Comparison of ENCODE assay signal across 14 cellular contexts in genomic region chr14:93329965-93330608, GRCh38. TPM values are rescaled to one million over a fixed set of nuclear protein-coding genes. Genes with fewer than 3 reads are reported as not detected.
DNase-seq lines count a peak whose midpoint lies in the region; ATAC-seq and TF ChIP-seq lines count a peak whose summit lies in the region.
"Had no signal": no experiment of that assay in that cellular context is flagged by ENCODE, and none has a peak within 500 bp of the region (broad histone marks: within the 10 kb centered on the region; RNA-seq: fewer than 3 reads in every experiment).

No MANE protein-coding gene starts in this region.

- peak overlapping the region; percentile 82 for H3K4me2 ChIP-seq in Loucy (ENCODE audit: low read depth, low read length, poor library complexity, severe bottlenecking)

- H3K9me3 ChIP-seq in CD4-positive, alpha-beta T cell (ENCODE audit: control insufficient read depth, low read length): no peaks in the 10 kb centered on the region
- H3K9me3 ChIP-seq in Loucy (ENCODE audit: insufficient read depth, low read depth, low read length) (no peaks in the 10 kb centered on the region), endodermal cell (ENCODE audit: control insufficient read depth, low read length) (no peaks in the 10 kb centered on the region)
- H3K9me3 ChIP-seq: esophagus muscularis mucosa, thoracic aorta had no signal

- H3K27ac Mint-ChIP-seq in CD4-positive, alpha-beta T cell: no peak overlapping the region
- H3K27ac Mint-ChIP-seq in endodermal cell (peak overlapping the region; percentile 77), nephron (peak overlapping the region; percentile 36 to 90 (median 83))

- no peak for DNase-seq in CD4-positive, alpha-beta T cell
- no peak for DNase-seq in endodermal cell
- DNase-seq in hepatic stellate cell (ENCODE audit: low spot score): no peak
- DNase-seq in GM10266 (ENCODE audit: extremely low spot score): no peak
- DNase-seq: activated CD8-positive, alpha-beta memory T cell treated with anti-CD3 and anti-CD28 coated beads, Interleukin-2, amount 10 ng/mL, durations not matched to agents 7 days and 5 days; NCI-H187 treated with DMSO at 0.1 percent for 48 hours; posterior cingulate gyrus had no signal

- H3K4me3 ChIP-seq in Loucy (ENCODE audit: low read length, poor library complexity, severe bottlenecking): peak overlapping the region; percentile 93
- peak overlapping the region; percentile 88 for H3K4me3 ChIP-seq in endodermal cell (ENCODE audit: low read length)
- H3K4me3 ChIP-seq: esophagus muscularis mucosa, thoracic aorta had no signal

- TF ChIP-seq CTCF in CD4-positive, alpha-beta T cell (IDR thresholded peaks at IDR 0.05): no peak
- no peak for TF ChIP-seq CTCF in Loucy (conservative IDR thresholded peaks at IDR 0.05; ENCODE audit: low read length)
- no peak for TF ChIP-seq CTCF in endodermal cell (conservative IDR thresholded peaks at IDR 0.05)
- no peak for TF ChIP-seq CTCF in nephron (IDR thresholded peaks at IDR 0.05; ENCODE audit: unreplicated experiment in 3 of 3)
- TF ChIP-seq CTCF in GM10266 (IDR thresholded peaks at IDR 0.05; ENCODE audit: control insufficient read depth, insufficient read depth, low read depth, missing control alignments): no peak

- H3K4me1 ChIP-seq in Loucy (ENCODE audit: insufficient read depth, low read length, poor library complexity, severe bottlenecking) (peaks cover 50% of the 10 kb centered on the region), endodermal cell (ENCODE audit: control insufficient read depth, insufficient read depth, low read length) (peaks cover 7% of the 10 kb centered on the region)

- intact Hi-C loops in CD4-positive, alpha-beta T cell (cut with DNase I, micrococcal nuclease): loop anchor here (5.0 kb wide), 6 partner anchors 123 to 847 kb away; partner anchors contain the start of genes DDX24 (in 1 of the 2), GOLGA5 (in 1 of the 2), GON7 (in 1 of the 2) and IFI27L1 (in 1 of the 2)

- H3F3A ChIP-seq in Loucy (ENCODE audit: low read depth): no peaks in the 10 kb centered on the region

- peak overlapping the region; percentile 96 for H3K4me3 Mint-ChIP-seq in CD4-positive, alpha-beta T cell
- peak overlapping the region; percentile 86 for H3K4me3 Mint-ChIP-seq in endodermal cell
- peak overlapping the region; percentile 64 to 98 (median 94) for H3K4me3 Mint-ChIP-seq in nephron

- H3K9me3 Mint-ChIP-seq in CD4-positive, alpha-beta T cell: no peaks in the 10 kb centered on the region
- H3K9me3 Mint-ChIP-seq in endodermal cell: no peaks in the 10 kb centered on the region
- H3K9me3 Mint-ChIP-seq in nephron: no peaks in the 10 kb centered on the region

- H3K36me3 ChIP-seq in Loucy (ENCODE audit: insufficient read depth, low read length): no peaks in the 10 kb centered on the region
- H3K36me3 ChIP-seq in endodermal cell (ENCODE audit: control insufficient read depth, insufficient read depth, low read length): peaks cover 2% of the 10 kb centered on the region
- H3K36me3 ChIP-seq: esophagus muscularis mucosa, thoracic aorta had no signal

- H3K9me2 ChIP-seq in Loucy (replicated peaks; ENCODE audit: low read depth, low read length): no peaks in the 10 kb centered on the region

- no peak overlapping the region for H3K27ac ChIP-seq in CD4-positive, alpha-beta T cell (ENCODE audit: low read depth, low read length)
- no peak overlapping the region for H3K27ac ChIP-seq in endodermal cell (ENCODE audit: low read depth, low read length)
- H3K27ac ChIP-seq: C4-2B, thoracic aorta had no signal

- no peak for ATAC-seq in CD4-positive, alpha-beta T cell (ENCODE audit: poor library complexity)
- no peak for ATAC-seq in HG03135 (IDR thresholded peaks at IDR 0.05; ENCODE audit: unreplicated experiment)
- no peak for ATAC-seq in HG03196 (IDR thresholded peaks at IDR 0.05; ENCODE audit: unreplicated experiment)
- ATAC-seq: activated CD8-positive, alpha-beta memory T cell treated with anti-CD3 and anti-CD28 coated beads, Interleukin-2, amount 10 ng/mL, durations not matched to agents 7 days and 5 days had no signal

- CTCF ChIA-PET in CD4-positive, alpha-beta T cell (lab: Charles Lee): no interaction called here

- H3K36me3 Mint-ChIP-seq in CD4-positive, alpha-beta T cell (ENCODE audit: low read depth): peaks cover 19% of the 10 kb centered on the region
- H3K36me3 Mint-ChIP-seq in endodermal cell (ENCODE audit: low read depth) (peaks cover 2% of the 10 kb centered on the region), nephron (ENCODE audit: low read depth) (peaks cover 7% of the 10 kb centered on the region)

- H3K4me1 Mint-ChIP-seq in CD4-positive, alpha-beta T cell (ENCODE audit: low read depth): peaks cover 73% of the 10 kb centered on the region
- H3K4me1 Mint-ChIP-seq in endodermal cell: peaks cover 38% of the 10 kb centered on the region
- peaks cover 39% of the 10 kb centered on the region for H3K4me1 Mint-ChIP-seq in nephron

- H3K9ac ChIP-seq in Loucy (ENCODE audit: low read depth, low read length, poor library complexity, severe bottlenecking) (peak overlapping the region; percentile 96), endodermal cell (ENCODE audit: extremely low read depth, low read length, poor library complexity, severe bottlenecking) (no peak overlapping the region)

- peaks cover 97% of the 10 kb centered on the region for H3K79me2 ChIP-seq in Loucy (ENCODE audit: insufficient read depth, low read length)

- POLR2A ChIA-PET in CD4-positive, alpha-beta T cell (lab: Charles Lee): no interaction called here

- H3K27me3 ChIP-seq in CD4-positive, alpha-beta T cell (ENCODE audit: control insufficient read depth, insufficient read depth, low read length): no peaks in the 10 kb centered on the region
- H3K27me3 ChIP-seq in Loucy (ENCODE audit: insufficient read depth, low read length, poor library complexity, severe bottlenecking) (no peaks in the 10 kb centered on the region), endodermal cell (ENCODE audit: control insufficient read depth, insufficient read depth, low read length, poor library complexity, severe bottlenecking) (no peaks in the 10 kb centered on the region)
- H3K27me3 ChIP-seq: esophagus muscularis mucosa had no signal

- peaks cover 66% of the 10 kb centered on the region for H4K20me1 ChIP-seq in Loucy (ENCODE audit: insufficient read depth, low read length, poor library complexity, severe bottlenecking)

- no peaks in the 10 kb centered on the region for H3K27me3 Mint-ChIP-seq in CD4-positive, alpha-beta T cell
- H3K27me3 Mint-ChIP-seq in endodermal cell (ENCODE audit: insufficient read depth) (no peaks in the 10 kb centered on the region), nephron (ENCODE audit: low read depth) (no peaks in the 10 kb centered on the region)
- H3K27me3 Mint-ChIP-seq: activated CD8-positive, alpha-beta memory T cell treated with anti-CD3 and anti-CD28 coated beads, Interleukin-2, amount 10 ng/mL, durations not matched to agents 7 days and 5 days had no signal

- WGBS in endodermal cell (ENCODE audit: insufficient coverage in 1 of 2, insufficient read length in 1 of 2), 2 experiments: 78 to 84% methylated on average over 4 to 5 of the region's 5 CpGs

- H2AFZ ChIP-seq in Loucy (ENCODE audit: low read length): no peak overlapping the region

RNA-seq across cellular contexts. Expression of gene BTBD7, which starts 2.7 kb away (rescaled TPM):
- 10 to 100 TPM; 12.5 to 12.6 TPM for total RNA-seq in CD4-positive, alpha-beta T cell
- 10 to 100 TPM; 42.8 to 48.6 TPM for total RNA-seq in endodermal cell
- 18.2 TPM for polyA plus RNA-seq in endodermal cell (2013, experiment 1 of 2)
- 19.4 TPM for polyA plus RNA-seq in endodermal cell (2013, experiment 2 of 2)

RNA-seq across cellular contexts. Expression of gene COX8C, which starts 16.9 kb away (rescaled TPM):
- not detected for total RNA-seq in CD4-positive, alpha-beta T cell
- not detected for total RNA-seq in endodermal cell
- 0.68 TPM for polyA plus RNA-seq in endodermal cell (2013, experiment 1 of 2)
- polyA plus RNA-seq in endodermal cell (2013, experiment 2 of 2): not detected
- total RNA-seq: activated CD8-positive, alpha-beta memory T cell treated with anti-CD3 and anti-CD28 coated beads, Interleukin-2, amount 10 ng/mL, durations not matched to agents 7 days and 5 days; esophagus muscularis mucosa; thoracic aorta had no signal
